ENCODE assay signal across 23 cellular contexts in genomic region chr2:239727182-239727775, GRCh38.
DNase-seq lines count a peak whose midpoint lies in the region; ATAC-seq and TF ChIP-seq lines count a peak whose summit lies in the region.
"Had no signal": no experiment of that assay in that cellular context is flagged by ENCODE, and none has a peak within 500 bp of the region (broad histone marks: within the 10 kb centered on the region; RNA-seq: fewer than 3 reads in every experiment).

No MANE protein-coding gene starts in this region.

- no peak overlapping the region for H3K27ac ChIP-seq in right atrium auricular region
- no peak overlapping the region for H3K27ac ChIP-seq in upper lobe of right lung
- H3K27ac ChIP-seq: 22Rv1, neutrophil, prostate gland, testis had no signal

- H3K4me3 ChIP-seq in right atrium auricular region, result no peak overlapping the region
- H3K4me3 ChIP-seq in upper lobe of right lung, result no peak overlapping the region
- H3K4me3 ChIP-seq: prostate gland, testis had no signal

- intact Hi-C loops in cardiac septum (cut with DNase I), result no loop called here
- intact Hi-C loops in upper lobe of right lung (cut with DNase I), result no loop called here

- ATAC-seq in upper lobe of right lung (no peak), HG03175 (IDR thresholded peaks at IDR 0.05; ENCODE audit: unreplicated experiment) (no peak)
- ATAC-seq: activated CD8-positive, alpha-beta T cell treated with anti-CD3 and anti-CD28 coated beads, Interleukin-2, amount 10 ng/mL, durations not matched to agents 7 days and 5 days had no signal

- DNase-seq in NCI-H1417 (lab: John Stamatoyannopoulos, UW) (peak in 2 of 3 experiments; percentile 72 to 80), NCI-H1417 treated with DMSO at 0.1 percent for 48 hours (lab: John Stamatoyannopoulos, UW) (no peak), cardiac septum (ENCODE audit: low spot score) (peak; percentile 64), right atrium auricular region (ENCODE audit: low spot score) (no peak), mesenteric fat pad (ENCODE audit: low spot score) (peak; percentile 87), upper lobe of right lung (peak; percentile 45)
- DNase-seq in activated T-cell treated with anti-CD3 and anti-CD28 coated beads, Interleukin-2, amount 50 U/mL, for 48 hours, result no peak
- DNase-seq: activated CD8-positive, alpha-beta T cell treated with anti-CD3 and anti-CD28 coated beads, Interleukin-2, amount 10 ng/mL, durations not matched to agents 7 days and 5 days; amniotic stem cell; CD4-positive, alpha-beta T cell; DMS 273 treated with DMSO at 0.1 percent for 48 hours; effector CD8-positive, alpha-beta T cell; erythroblast; GOT3; Karpas-422; NCI-H1436 treated with DMSO at 0.1 percent for 48 hours; stimulated activated naive CD4-positive, alpha-beta T cell treated with Interleukin-2 at 50 U/mL for 16 hours; T-helper 1 cell had no signal

- H3K36me3 ChIP-seq in right atrium auricular region (no peaks in the 10 kb centered on the region), upper lobe of right lung (no peaks in the 10 kb centered on the region)
- H3K36me3 ChIP-seq: neutrophil, prostate gland had no signal

- TF ChIP-seq CTCF in right atrium auricular region (IDR thresholded peaks at IDR 0.05), result no peak
- no peak for TF ChIP-seq CTCF in upper lobe of right lung (IDR thresholded peaks at IDR 0.05)

- H3K27me3 ChIP-seq in right atrium auricular region (no peaks in the 10 kb centered on the region), upper lobe of right lung (no peaks in the 10 kb centered on the region)
- H3K27me3 ChIP-seq: neutrophil, testis had no signal

- no peaks in the 10 kb centered on the region for H3K9me3 ChIP-seq in right atrium auricular region
- no peaks in the 10 kb centered on the region for H3K9me3 ChIP-seq in upper lobe of right lung
- H3K9me3 ChIP-seq: neutrophil, prostate gland, testis had no signal

- no peaks in the 10 kb centered on the region for H3K4me1 ChIP-seq in right atrium auricular region
- no peaks in the 10 kb centered on the region for H3K4me1 ChIP-seq in upper lobe of right lung
- H3K4me1 ChIP-seq: prostate gland had no signal

Comparison
In these comparisons a context has a peak if more than half of its experiments do, and no peak if none do; other contexts are left out.
1. DNase-seq: peak in NCI-H1417 (2 of 3), cardiac septum (single experiment), mesenteric fat pad (single experiment) and upper lobe of right lung (single experiment); none in NCI-H1417 treated with DMSO at 0.1 percent for 48 hours (single experiment), right atrium auricular region (single experiment) and activated T-cell treated with anti-CD3 and anti-CD28 coated beads, Interleukin-2, amount 50 U/mL, for 48 hours (0 of 2).